In the genomic region with DNA sequence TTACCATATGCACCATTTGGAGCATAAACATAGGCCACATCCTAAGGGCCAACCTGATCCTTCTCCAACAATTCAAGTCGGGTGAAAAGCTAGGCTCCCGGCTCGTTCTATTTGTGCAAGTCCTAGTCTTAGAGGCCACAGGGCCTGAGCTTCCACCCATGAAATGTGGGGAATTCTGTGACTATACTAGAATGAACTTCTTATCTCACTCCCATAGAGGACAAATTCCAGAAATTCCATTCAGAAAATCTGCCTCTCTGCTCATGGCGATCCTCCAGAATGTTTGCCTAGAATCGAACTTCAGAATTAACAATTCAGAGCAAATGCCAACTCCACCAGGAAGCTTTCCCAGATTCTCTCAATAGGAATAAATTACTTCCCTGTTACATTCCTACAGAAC, we compare ENCODE assay signal across 22 cellular contexts.
DNase-seq lines count a peak whose midpoint lies in the region; FAIRE-seq and TF ChIP-seq lines count a peak whose summit lies in the region.
"Had no signal": no experiment of that assay in that cellular context is flagged by ENCODE, and none has a peak within 500 bp of the region (broad histone marks: within the 10 kb centered on the region; RNA-seq: fewer than 3 reads in every experiment).

No MANE protein-coding gene starts in this region.

- H3K18ac ChIP-seq in trophoblast cell (ENCODE audit: low read length) (no peak overlapping the region), neuronal stem cell (ENCODE audit: low read length) (no peak overlapping the region)

- peaks cover 35% of the 10 kb centered on the region for H3F3A ChIP-seq in DOHH2 (ENCODE audit: control insufficient read depth, insufficient read depth)

- no peak overlapping the region for H4K12ac ChIP-seq in trophoblast cell (ENCODE audit: low read depth, low read length)

- H3K27me3 ChIP-seq in DOHH2 (ENCODE audit: control insufficient read depth, low read length) (no peaks in the 10 kb centered on the region), Karpas-422 (ENCODE audit: low read length) (no peaks in the 10 kb centered on the region), endodermal cell (ENCODE audit: control insufficient read depth, insufficient read depth, low read length, poor library complexity, severe bottlenecking) (peaks cover 5% of the 10 kb centered on the region), trophoblast cell (ENCODE audit: insufficient read depth, low read length) (no peaks in the 10 kb centered on the region), neuronal stem cell (ENCODE audit: control insufficient read depth in 3 of 3, insufficient read depth in 3 of 3, low read depth in 1 of 3, low read length in 3 of 3) (no peaks in the 10 kb centered on the region)
- H3K27me3 ChIP-seq: foreskin keratinocyte, MG63, right atrium auricular region, transverse colon had no signal

- peak overlapping the region; percentile 78 for H3K4me2 ChIP-seq in DOHH2 (ENCODE audit: low read length)
- peak overlapping the region; percentile 11 for H3K4me2 ChIP-seq in Karpas-422 (ENCODE audit: low read depth, low read length, poor library complexity, severe bottlenecking)
- H3K4me2 ChIP-seq in trophoblast cell (ENCODE audit: low read length) = peak overlapping the region; percentile 21
- no peak overlapping the region for H3K4me2 ChIP-seq in neuronal stem cell (ENCODE audit: insufficient read depth, low read length, poor library complexity, severe bottlenecking)

- no peak overlapping the region for H3K27ac Mint-ChIP-seq in endodermal cell
- no peak overlapping the region for H3K27ac Mint-ChIP-seq in activated CD4-positive, alpha-beta T cell treated with anti-CD3 and anti-CD28 coated beads, Interleukin-2, amount 10 ng/mL, durations not matched to agents 7 days and 5 days

- no peaks in the 10 kb centered on the region for H3K9me2 ChIP-seq in DOHH2 (replicated peaks; ENCODE audit: control insufficient read depth, low read length)
- no peaks in the 10 kb centered on the region for H3K9me2 ChIP-seq in Karpas-422 (replicated peaks; ENCODE audit: insufficient read depth, low read length)

- H3K4me3 ChIP-seq in DOHH2 (ENCODE audit: low read length) = peak overlapping the region; percentile 60
- H3K4me3 ChIP-seq in Karpas-422 (ENCODE audit: low read length) = no peak overlapping the region
- H3K4me3 ChIP-seq in endodermal cell (ENCODE audit: low read length) = no peak overlapping the region
- H3K4me3 ChIP-seq in trophoblast cell (ENCODE audit: low read depth, low read length) = no peak overlapping the region
- no peak overlapping the region for H3K4me3 ChIP-seq in neuronal stem cell (ENCODE audit: low read length in 2 of 2)
- H3K4me3 ChIP-seq: coronary artery, MG63, mucosa of descending colon, right atrium auricular region, transverse colon had no signal

- no peak overlapping the region for H4K8ac ChIP-seq in trophoblast cell (ENCODE audit: low read depth, low read length)
- H4K8ac ChIP-seq in neuronal stem cell (ENCODE audit: low read depth, low read length) = no peak overlapping the region

- H4K20me1 ChIP-seq in DOHH2 (ENCODE audit: control insufficient read depth, insufficient read depth, low read depth, low read length) (no peaks in the 10 kb centered on the region), Karpas-422 (ENCODE audit: insufficient read depth, low read depth, low read length) (no peaks in the 10 kb centered on the region)

- H3K4ac ChIP-seq in trophoblast cell (ENCODE audit: low read depth, low read length) (no peak overlapping the region), neuronal stem cell (ENCODE audit: low read length) (no peak overlapping the region)

- H3K4me3 Mint-ChIP-seq in endodermal cell = no peak overlapping the region
- no peak overlapping the region for H3K4me3 Mint-ChIP-seq in activated CD4-positive, alpha-beta T cell treated with anti-CD3 and anti-CD28 coated beads, Interleukin-2, amount 10 ng/mL, durations not matched to agents 7 days and 5 days

- POLR2A ChIA-PET in activated CD4-positive, alpha-beta T cell treated with anti-CD3 and anti-CD28 coated beads, Interleukin-2, amount 10 ng/mL, durations not matched to agents 7 days and 5 days (lab: Charles Lee) = no interaction called here

- H2AK5ac ChIP-seq in trophoblast cell (ENCODE audit: low read length) (no peak overlapping the region), neuronal stem cell (ENCODE audit: low read depth, low read length) (no peak overlapping the region)

- CTCF ChIA-PET in activated CD4-positive, alpha-beta T cell treated with anti-CD3 and anti-CD28 coated beads, Interleukin-2, amount 10 ng/mL, durations not matched to agents 7 days and 5 days (lab: Charles Lee) = no interaction called here

- H2BK120ac ChIP-seq in trophoblast cell (ENCODE audit: insufficient read depth, low read length, poor library complexity) (no peak overlapping the region), neuronal stem cell (ENCODE audit: low read depth, low read length) (no peak overlapping the region)

- H3K79me2 ChIP-seq in DOHH2 (ENCODE audit: control insufficient read depth, low read length) (peaks cover 8% of the 10 kb centered on the region), Karpas-422 (ENCODE audit: low read length) (no peaks in the 10 kb centered on the region), trophoblast cell (ENCODE audit: control insufficient read depth, insufficient read depth, low read length, poor library complexity) (no peaks in the 10 kb centered on the region)

- H3K14ac ChIP-seq in trophoblast cell (ENCODE audit: low read length) = no peak overlapping the region
- no peak overlapping the region for H3K14ac ChIP-seq in neuronal stem cell (ENCODE audit: low read length)

- H3K9ac ChIP-seq in Karpas-422 (ENCODE audit: low read length) (no peak overlapping the region), endodermal cell (ENCODE audit: extremely low read depth, low read length, poor library complexity, severe bottlenecking) (no peak overlapping the region), trophoblast cell (ENCODE audit: low read length) (no peak overlapping the region), neuronal stem cell (ENCODE audit: low read depth, low read length, poor library complexity) (no peak overlapping the region)

- H3K23ac ChIP-seq in trophoblast cell (ENCODE audit: low read length) (no peak overlapping the region), neuronal stem cell (ENCODE audit: low read depth, low read length, poor library complexity) (no peak overlapping the region)

- H2BK12ac ChIP-seq in trophoblast cell (ENCODE audit: low read length) = no peak overlapping the region
- no peak overlapping the region for H2BK12ac ChIP-seq in neuronal stem cell (ENCODE audit: low read length)

- FAIRE-seq in GM12892 (lab: Jason Lieb, UNC) = no peak
- FAIRE-seq: endothelial cell of umbilical vein had no signal

- TF ChIP-seq CTCF in DOHH2 (IDR thresholded peaks at IDR 0.05; ENCODE audit: low read depth, low read length, poor library complexity, severe bottlenecking) (no peak), endodermal cell (conservative IDR thresholded peaks at IDR 0.05) (no peak)

- H2BK5ac ChIP-seq in trophoblast cell (ENCODE audit: low read depth, low read length, poor library complexity) = no peak overlapping the region
- no peak overlapping the region for H2BK5ac ChIP-seq in neuronal stem cell (ENCODE audit: low read length)

- H3K4me1 Mint-ChIP-seq in endodermal cell = peaks cover 12% of the 10 kb centered on the region
- H3K4me1 Mint-ChIP-seq in activated CD4-positive, alpha-beta T cell treated with anti-CD3 and anti-CD28 coated beads, Interleukin-2, amount 10 ng/mL, durations not matched to agents 7 days and 5 days = no peaks in the 10 kb centered on the region

- TF ChIP-seq POLR2A in GM12892 (IDR thresholded peaks at IDR 0.05; ENCODE audit: low read depth, low read length) = no peak

- no peaks in the 10 kb centered on the region for H3K9me3 ChIP-seq in DOHH2 (ENCODE audit: control insufficient read depth, insufficient read depth, low read length)
- H3K9me3 ChIP-seq in Karpas-422 (ENCODE audit: low read length) = no peaks in the 10 kb centered on the region
- no peaks in the 10 kb centered on the region for H3K9me3 ChIP-seq in endodermal cell (ENCODE audit: control insufficient read depth, low read length)
- H3K9me3 ChIP-seq in trophoblast cell (ENCODE audit: insufficient read depth, low read depth, low read length) = no peaks in the 10 kb centered on the region
- H3K9me3 ChIP-seq in neuronal stem cell (replicated peaks in 1 of 2; ENCODE audit: control insufficient read depth in 2 of 2, insufficient read depth in 1 of 2, low read depth in 1 of 2, low read length in 2 of 2) = no peaks in the 10 kb centered on the region
- H3K9me3 ChIP-seq: MG63, mucosa of descending colon, right atrium auricular region, transverse colon had no signal

- H3K4me1 ChIP-seq in DOHH2 (ENCODE audit: control insufficient read depth, low read length) = peaks cover 99% of the 10 kb centered on the region
- peaks cover 42% of the 10 kb centered on the region for H3K4me1 ChIP-seq in Karpas-422 (ENCODE audit: low read length)
- no peaks in the 10 kb centered on the region for H3K4me1 ChIP-seq in endodermal cell (ENCODE audit: control insufficient read depth, insufficient read depth, low read length)
- peaks cover 2 to 10% of the 10 kb centered on the region in 2 experiments for H3K4me1 ChIP-seq in trophoblast cell (ENCODE audit: control insufficient read depth in 1 of 2, insufficient read depth in 2 of 2, low read length in 2 of 2)
- peaks cover 0 to 4% of the 10 kb centered on the region in 2 donors for H3K4me1 ChIP-seq in neuronal stem cell (ENCODE audit: control insufficient read depth in 2 of 2, insufficient read depth in 1 of 2, low read depth in 1 of 2, low read length in 2 of 2)
- H3K4me1 ChIP-seq: foreskin keratinocyte, transverse colon had no signal

- no peaks in the 10 kb centered on the region for H3K36me3 Mint-ChIP-seq in endodermal cell (ENCODE audit: low read depth)
- H3K36me3 Mint-ChIP-seq in activated CD4-positive, alpha-beta T cell treated with anti-CD3 and anti-CD28 coated beads, Interleukin-2, amount 10 ng/mL, durations not matched to agents 7 days and 5 days (ENCODE audit: low read depth) = no peaks in the 10 kb centered on the region

- H3K27ac ChIP-seq in DOHH2 (ENCODE audit: low read depth, low read length) (peak overlapping the region; percentile 99), Karpas-422 (ENCODE audit: low read length) (no peak overlapping the region), endodermal cell (ENCODE audit: low read depth, low read length) (no peak overlapping the region), trophoblast cell (ENCODE audit: low read depth, low read length) (no peak overlapping the region), neuronal stem cell (replicated peaks; ENCODE audit: low read length) (no peak overlapping the region)
- H3K27ac ChIP-seq: coronary artery, foreskin keratinocyte, right atrium auricular region, transverse colon had no signal

- peaks cover 26% of the 10 kb centered on the region for H3K27me3 Mint-ChIP-seq in endodermal cell (ENCODE audit: insufficient read depth)
- peaks cover 7% of the 10 kb centered on the region for H3K27me3 Mint-ChIP-seq in activated CD4-positive, alpha-beta T cell treated with anti-CD3 and anti-CD28 coated beads, Interleukin-2, amount 10 ng/mL, durations not matched to agents 7 days and 5 days

- H4K91ac ChIP-seq in trophoblast cell (ENCODE audit: low read depth, low read length) (no peak overlapping the region), neuronal stem cell (ENCODE audit: low read depth, low read length, poor library complexity) (no peak overlapping the region)

- WGBS in endodermal cell (ENCODE audit: insufficient coverage in 1 of 2, insufficient read length in 1 of 2), 2 experiments = 89% methylated on average over 5 of the region's 5 CpGs
- no CpG with 5 or more reads among the region's 5 CpGs for WGBS in trophoblast cell (ENCODE audit: extremely low coverage, insufficient coverage, insufficient read length)
- no CpG with 5 or more reads among the region's 5 CpGs for WGBS in neuronal stem cell (ENCODE audit: extremely low coverage in 2 of 2, insufficient read length in 2 of 2, insufficient replicate concordance in 1 of 2), 2 donors

- H3K9me3 Mint-ChIP-seq in endodermal cell = no peaks in the 10 kb centered on the region
- H3K9me3 Mint-ChIP-seq in activated CD4-positive, alpha-beta T cell treated with anti-CD3 and anti-CD28 coated beads, Interleukin-2, amount 10 ng/mL, durations not matched to agents 7 days and 5 days = peaks cover 2% of the 10 kb centered on the region

- no peaks in the 10 kb centered on the region for H3K79me1 ChIP-seq in trophoblast cell (ENCODE audit: low read length)
- H3K79me1 ChIP-seq in neuronal stem cell (ENCODE audit: low read depth, low read length) = no peaks in the 10 kb centered on the region

- H2AFZ ChIP-seq in Karpas-422 (ENCODE audit: low read length) (peak overlapping the region; percentile 26; the same call in 1 of the 2 replicates), trophoblast cell (ENCODE audit: insufficient read depth, low read length, poor library complexity) (no peak overlapping the region), neuronal stem cell (ENCODE audit: low read length) (no peak overlapping the region)

- H3K36me3 ChIP-seq in DOHH2 (ENCODE audit: control insufficient read depth, low read length) (peaks cover 10% of the 10 kb centered on the region), Karpas-422 (ENCODE audit: insufficient read depth, low read length) (no peaks in the 10 kb centered on the region), endodermal cell (ENCODE audit: control insufficient read depth, insufficient read depth, low read length) (no peaks in the 10 kb centered on the region), trophoblast cell (ENCODE audit: control insufficient read depth in 1 of 2, insufficient read depth in 2 of 2, low read length in 2 of 2) (no peaks in the 10 kb centered on the region), neuronal stem cell (replicated peaks in 1 of 2; ENCODE audit: control insufficient read depth in 2 of 2, insufficient read depth in 2 of 2, low read length in 2 of 2) (no peaks in the 10 kb centered on the region)
- H3K36me3 ChIP-seq: MG63, right atrium auricular region, transverse colon had no signal

- no peak overlapping the region for H2BK15ac ChIP-seq in neuronal stem cell (ENCODE audit: low read length)

- DNase-seq in Karpas-422 (no peak), endodermal cell (peak; percentile 46), trophoblast cell (peak; percentile 38 to 81), HUDEP-2 (lab: John Stamatoyannopoulos, UW; ENCODE audit: unreplicated experiment in 76 of 76) (no peak), neuronal stem cell (ENCODE audit: low spot score) (no peak), GM12892 (ENCODE audit: insufficient read length) (no peak)
- DNase-seq in activated CD4-positive, alpha-beta T cell treated with anti-CD3 and anti-CD28 coated beads, Interleukin-2, amount 10 ng/mL, durations not matched to agents 7 days and 5 days = no peak
- DNase-seq: activated naive CD4-positive, alpha-beta T cell treated with Interleukin-2 at 50 U/mL for 16 hours; activated T-cell treated with anti-CD3 and anti-CD28 coated beads for 4 hours; foreskin keratinocyte; left cardiac atrium; MG63; mucosa of descending colon; NCI-H187; NCI-H226; nucleus accumbens; stimulated activated naive CD4-positive, alpha-beta T cell treated with Interleukin-2 at 50 U/mL for 16 hours had no signal

Comparison
In these comparisons a context has a peak if more than half of its experiments do, and no peak if none do; other contexts are left out.
1. DNase-seq: peak in endodermal cell (single experiment) and trophoblast cell (2 of 2); none in Karpas-422 (single experiment), HUDEP-2 (0 of 76), neuronal stem cell (single experiment), activated CD4-positive, alpha-beta T cell treated with anti-CD3 and anti-CD28 coated beads, Interleukin-2, amount 10 ng/mL, durations not matched to agents 7 days and 5 days (single experiment) and GM12892 (single experiment).